ENCODE assay signal across 2 cellular contexts in the genomic region with DNA sequence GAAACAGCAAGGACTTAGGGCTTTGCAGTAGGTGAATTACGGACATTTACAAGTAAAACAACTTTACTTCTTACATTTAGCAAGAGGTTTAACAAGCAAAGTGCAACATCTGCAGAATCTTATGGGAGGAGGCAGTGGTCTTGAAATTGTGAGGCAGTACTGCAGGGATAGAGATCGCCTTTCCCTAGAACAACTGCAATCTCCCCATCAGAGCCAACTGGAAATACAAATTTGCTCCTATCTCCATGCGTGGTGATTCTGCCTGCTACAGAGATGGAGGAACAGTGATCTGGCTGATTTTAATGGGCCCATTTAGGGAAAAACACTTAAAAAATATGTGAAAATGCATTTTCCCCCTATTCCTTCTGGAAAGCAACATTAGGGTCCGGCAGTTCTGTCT.
TF ChIP-seq lines count a peak whose summit lies in the region.

No MANE protein-coding gene starts in this region.

TF ChIP-seq in WTC11, 78 proteins besides CTCF, POLR2A, EP300 and RAD21 (continues in another document):
- TF ChIP-seq, protein P1, sequence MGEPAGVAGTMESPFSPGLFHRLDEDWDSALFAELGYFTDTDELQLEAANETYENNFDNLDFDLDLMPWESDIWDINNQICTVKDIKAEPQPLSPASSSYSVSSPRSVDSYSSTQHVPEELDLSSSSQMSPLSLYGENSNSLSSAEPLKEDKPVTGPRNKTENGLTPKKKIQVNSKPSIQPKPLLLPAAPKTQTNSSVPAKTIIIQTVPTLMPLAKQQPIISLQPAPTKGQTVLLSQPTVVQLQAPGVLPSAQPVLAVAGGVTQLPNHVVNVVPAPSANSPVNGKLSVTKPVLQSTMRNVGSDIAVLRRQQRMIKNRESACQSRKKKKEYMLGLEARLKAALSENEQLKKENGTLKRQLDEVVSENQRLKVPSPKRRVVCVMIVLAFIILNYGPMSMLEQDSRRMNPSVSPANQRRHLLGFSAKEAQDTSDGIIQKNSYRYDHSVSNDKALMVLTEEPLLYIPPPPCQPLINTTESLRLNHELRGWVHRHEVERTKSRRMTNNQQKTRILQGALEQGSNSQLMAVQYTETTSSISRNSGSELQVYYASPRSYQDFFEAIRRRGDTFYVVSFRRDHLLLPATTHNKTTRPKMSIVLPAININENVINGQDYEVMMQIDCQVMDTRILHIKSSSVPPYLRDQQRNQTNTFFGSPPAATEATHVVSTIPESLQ (CRISPR knock-in tag; IDR thresholded peaks at IDR 0.05), result no peak
- TF ChIP-seq CREM (CRISPR knock-in tag; IDR thresholded peaks at IDR 0.05) (no peak), CREB1 (CRISPR knock-in tag; IDR thresholded peaks at IDR 0.05) (no peak), PRRX2 (CRISPR knock-in tag; IDR thresholded peaks at IDR 0.05) (no peak), ATF1 (CRISPR knock-in tag; IDR thresholded peaks at IDR 0.05) (no peak)
- TF ChIP-seq, protein P2, sequence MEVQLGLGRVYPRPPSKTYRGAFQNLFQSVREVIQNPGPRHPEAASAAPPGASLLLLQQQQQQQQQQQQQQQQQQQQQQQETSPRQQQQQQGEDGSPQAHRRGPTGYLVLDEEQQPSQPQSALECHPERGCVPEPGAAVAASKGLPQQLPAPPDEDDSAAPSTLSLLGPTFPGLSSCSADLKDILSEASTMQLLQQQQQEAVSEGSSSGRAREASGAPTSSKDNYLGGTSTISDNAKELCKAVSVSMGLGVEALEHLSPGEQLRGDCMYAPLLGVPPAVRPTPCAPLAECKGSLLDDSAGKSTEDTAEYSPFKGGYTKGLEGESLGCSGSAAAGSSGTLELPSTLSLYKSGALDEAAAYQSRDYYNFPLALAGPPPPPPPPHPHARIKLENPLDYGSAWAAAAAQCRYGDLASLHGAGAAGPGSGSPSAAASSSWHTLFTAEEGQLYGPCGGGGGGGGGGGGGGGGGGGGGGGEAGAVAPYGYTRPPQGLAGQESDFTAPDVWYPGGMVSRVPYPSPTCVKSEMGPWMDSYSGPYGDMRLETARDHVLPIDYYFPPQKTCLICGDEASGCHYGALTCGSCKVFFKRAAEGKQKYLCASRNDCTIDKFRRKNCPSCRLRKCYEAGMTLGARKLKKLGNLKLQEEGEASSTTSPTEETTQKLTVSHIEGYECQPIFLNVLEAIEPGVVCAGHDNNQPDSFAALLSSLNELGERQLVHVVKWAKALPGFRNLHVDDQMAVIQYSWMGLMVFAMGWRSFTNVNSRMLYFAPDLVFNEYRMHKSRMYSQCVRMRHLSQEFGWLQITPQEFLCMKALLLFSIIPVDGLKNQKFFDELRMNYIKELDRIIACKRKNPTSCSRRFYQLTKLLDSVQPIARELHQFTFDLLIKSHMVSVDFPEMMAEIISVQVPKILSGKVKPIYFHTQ (CRISPR knock-in tag; IDR thresholded peaks at IDR 0.05), result no peak
- TF ChIP-seq, protein P3, sequence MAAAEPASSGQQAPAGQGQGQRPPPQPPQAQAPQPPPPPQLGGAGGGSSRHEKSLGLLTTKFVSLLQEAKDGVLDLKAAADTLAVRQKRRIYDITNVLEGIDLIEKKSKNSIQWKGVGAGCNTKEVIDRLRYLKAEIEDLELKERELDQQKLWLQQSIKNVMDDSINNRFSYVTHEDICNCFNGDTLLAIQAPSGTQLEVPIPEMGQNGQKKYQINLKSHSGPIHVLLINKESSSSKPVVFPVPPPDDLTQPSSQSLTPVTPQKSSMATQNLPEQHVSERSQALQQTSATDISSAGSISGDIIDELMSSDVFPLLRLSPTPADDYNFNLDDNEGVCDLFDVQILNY (CRISPR knock-in tag; IDR thresholded peaks at IDR 0.05), result no peak
- TF ChIP-seq, protein P4, sequence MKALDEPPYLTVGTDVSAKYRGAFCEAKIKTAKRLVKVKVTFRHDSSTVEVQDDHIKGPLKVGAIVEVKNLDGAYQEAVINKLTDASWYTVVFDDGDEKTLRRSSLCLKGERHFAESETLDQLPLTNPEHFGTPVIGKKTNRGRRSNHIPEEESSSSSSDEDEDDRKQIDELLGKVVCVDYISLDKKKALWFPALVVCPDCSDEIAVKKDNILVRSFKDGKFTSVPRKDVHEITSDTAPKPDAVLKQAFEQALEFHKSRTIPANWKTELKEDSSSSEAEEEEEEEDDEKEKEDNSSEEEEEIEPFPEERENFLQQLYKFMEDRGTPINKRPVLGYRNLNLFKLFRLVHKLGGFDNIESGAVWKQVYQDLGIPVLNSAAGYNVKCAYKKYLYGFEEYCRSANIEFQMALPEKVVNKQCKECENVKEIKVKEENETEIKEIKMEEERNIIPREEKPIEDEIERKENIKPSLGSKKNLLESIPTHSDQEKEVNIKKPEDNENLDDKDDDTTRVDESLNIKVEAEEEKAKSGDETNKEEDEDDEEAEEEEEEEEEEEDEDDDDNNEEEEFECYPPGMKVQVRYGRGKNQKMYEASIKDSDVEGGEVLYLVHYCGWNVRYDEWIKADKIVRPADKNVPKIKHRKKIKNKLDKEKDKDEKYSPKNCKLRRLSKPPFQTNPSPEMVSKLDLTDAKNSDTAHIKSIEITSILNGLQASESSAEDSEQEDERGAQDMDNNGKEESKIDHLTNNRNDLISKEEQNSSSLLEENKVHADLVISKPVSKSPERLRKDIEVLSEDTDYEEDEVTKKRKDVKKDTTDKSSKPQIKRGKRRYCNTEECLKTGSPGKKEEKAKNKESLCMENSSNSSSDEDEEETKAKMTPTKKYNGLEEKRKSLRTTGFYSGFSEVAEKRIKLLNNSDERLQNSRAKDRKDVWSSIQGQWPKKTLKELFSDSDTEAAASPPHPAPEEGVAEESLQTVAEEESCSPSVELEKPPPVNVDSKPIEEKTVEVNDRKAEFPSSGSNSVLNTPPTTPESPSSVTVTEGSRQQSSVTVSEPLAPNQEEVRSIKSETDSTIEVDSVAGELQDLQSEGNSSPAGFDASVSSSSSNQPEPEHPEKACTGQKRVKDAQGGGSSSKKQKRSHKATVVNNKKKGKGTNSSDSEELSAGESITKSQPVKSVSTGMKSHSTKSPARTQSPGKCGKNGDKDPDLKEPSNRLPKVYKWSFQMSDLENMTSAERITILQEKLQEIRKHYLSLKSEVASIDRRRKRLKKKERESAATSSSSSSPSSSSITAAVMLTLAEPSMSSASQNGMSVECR (CRISPR knock-in tag; IDR thresholded peaks at IDR 0.05; ENCODE audit: borderline replicate concordance), result no peak
- TF ChIP-seq, protein P5, sequence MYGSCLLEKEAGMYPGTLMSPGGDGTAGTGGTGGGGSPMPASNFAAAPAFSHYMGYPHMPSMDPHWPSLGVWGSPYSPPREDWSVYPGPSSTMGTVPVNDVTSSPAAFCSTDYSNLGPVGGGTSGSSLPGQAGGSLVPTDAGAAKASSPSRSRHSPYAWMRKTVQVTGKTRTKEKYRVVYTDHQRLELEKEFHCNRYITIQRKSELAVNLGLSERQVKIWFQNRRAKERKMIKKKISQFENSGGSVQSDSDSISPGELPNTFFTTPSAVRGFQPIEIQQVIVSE (CRISPR knock-in tag; IDR thresholded peaks at IDR 0.05; ENCODE audit: borderline replicate concordance), result no peak

TF ChIP-seq in neural cell, 6 proteins besides CTCF, POLR2A, EP300 and RAD21 (continued from another document):
- TF ChIP-seq, protein P6, sequence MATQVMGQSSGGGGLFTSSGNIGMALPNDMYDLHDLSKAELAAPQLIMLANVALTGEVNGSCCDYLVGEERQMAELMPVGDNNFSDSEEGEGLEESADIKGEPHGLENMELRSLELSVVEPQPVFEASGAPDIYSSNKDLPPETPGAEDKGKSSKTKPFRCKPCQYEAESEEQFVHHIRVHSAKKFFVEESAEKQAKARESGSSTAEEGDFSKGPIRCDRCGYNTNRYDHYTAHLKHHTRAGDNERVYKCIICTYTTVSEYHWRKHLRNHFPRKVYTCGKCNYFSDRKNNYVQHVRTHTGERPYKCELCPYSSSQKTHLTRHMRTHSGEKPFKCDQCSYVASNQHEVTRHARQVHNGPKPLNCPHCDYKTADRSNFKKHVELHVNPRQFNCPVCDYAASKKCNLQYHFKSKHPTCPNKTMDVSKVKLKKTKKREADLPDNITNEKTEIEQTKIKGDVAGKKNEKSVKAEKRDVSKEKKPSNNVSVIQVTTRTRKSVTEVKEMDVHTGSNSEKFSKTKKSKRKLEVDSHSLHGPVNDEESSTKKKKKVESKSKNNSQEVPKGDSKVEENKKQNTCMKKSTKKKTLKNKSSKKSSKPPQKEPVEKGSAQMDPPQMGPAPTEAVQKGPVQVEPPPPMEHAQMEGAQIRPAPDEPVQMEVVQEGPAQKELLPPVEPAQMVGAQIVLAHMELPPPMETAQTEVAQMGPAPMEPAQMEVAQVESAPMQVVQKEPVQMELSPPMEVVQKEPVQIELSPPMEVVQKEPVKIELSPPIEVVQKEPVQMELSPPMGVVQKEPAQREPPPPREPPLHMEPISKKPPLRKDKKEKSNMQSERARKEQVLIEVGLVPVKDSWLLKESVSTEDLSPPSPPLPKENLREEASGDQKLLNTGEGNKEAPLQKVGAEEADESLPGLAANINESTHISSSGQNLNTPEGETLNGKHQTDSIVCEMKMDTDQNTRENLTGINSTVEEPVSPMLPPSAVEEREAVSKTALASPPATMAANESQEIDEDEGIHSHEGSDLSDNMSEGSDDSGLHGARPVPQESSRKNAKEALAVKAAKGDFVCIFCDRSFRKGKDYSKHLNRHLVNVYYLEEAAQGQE (IDR thresholded peaks at IDR 0.05; ENCODE audit: borderline replicate concordance), result no peak
- TF ChIP-seq POLR2AphosphoS5 (IDR thresholded peaks at IDR 0.05) (no peak), TAF1 (IDR thresholded peaks at IDR 0.05; ENCODE audit: low read depth) (no peak)
